Comparison of ENCODE assay signal across 21 cellular contexts in genomic region chr12:114092981-114093380, GRCh38.
A peak's percentile ranks its signal among the peaks of the same experiment; 100 is the strongest.
DNase-seq lines count a peak whose midpoint lies in the region; TF ChIP-seq lines count a peak whose summit lies in the region.
"Had no signal": no experiment of that assay in that cellular context is flagged by ENCODE, and none has a peak within 500 bp of the region (broad histone marks: within the 10 kb centered on the region; RNA-seq: fewer than 3 reads in every experiment).

No MANE protein-coding gene starts in this region.

- TF ChIP-seq CTCF in AG10803 (conservative IDR thresholded peaks at IDR 0.05; ENCODE audit: low read length) = no peak
- TF ChIP-seq CTCF in HFFc6 (IDR thresholded peaks at IDR 0.05) = no peak
- no peak for TF ChIP-seq CTCF in hepatocyte (IDR thresholded peaks at IDR 0.05; ENCODE audit: poor library complexity)

- H3K36me3 Mint-ChIP-seq in HFFc6 (ENCODE audit: low read depth) = peaks cover 7% of the 10 kb centered on the region; the same call in 1 of the 2 replicates
- H3K36me3 Mint-ChIP-seq: CD4-positive, alpha-beta memory T cell had no signal

- no peak overlapping the region for H2AFZ ChIP-seq in hepatocyte
- H2AFZ ChIP-seq: GM23338 had no signal

- no peaks in the 10 kb centered on the region for H3K36me3 ChIP-seq in hepatocyte (replicated peaks; ENCODE audit: insufficient read depth, low read depth)
- H3K36me3 ChIP-seq: BE2C had no signal

- peaks cover 11% of the 10 kb centered on the region for H3K9me3 Mint-ChIP-seq in HFFc6

- H3K4me1 Mint-ChIP-seq in HFFc6 (ENCODE audit: low read depth) = peaks cover 39% of the 10 kb centered on the region
- H3K4me1 Mint-ChIP-seq: CD4-positive, alpha-beta memory T cell; GM23338; H9 had no signal

- H3K9me3 ChIP-seq in hepatocyte (ENCODE audit: low read depth) = no peaks in the 10 kb centered on the region
- H3K9me3 ChIP-seq: A549, BE2C had no signal

- WGBS in hepatocyte (ENCODE audit: low lambda C conversion rate, missing lambda C conversion rate) = 81% methylated on average over 2 of the region's 2 CpGs

- H3K4me3 Mint-ChIP-seq in HFFc6 = no peak overlapping the region
- H3K4me3 Mint-ChIP-seq: CD4-positive, alpha-beta memory T cell; GM23338; H9 had no signal

- H3K79me2 ChIP-seq in hepatocyte = no peaks in the 10 kb centered on the region

- no peak overlapping the region; the same call in 1 of the 2 replicates for H3K27ac Mint-ChIP-seq in HFFc6
- H3K27ac Mint-ChIP-seq: CD4-positive, alpha-beta memory T cell; GM23338; H9 had no signal

- DNase-seq in AG10803 (ENCODE audit: low read depth) (peak; percentile 54), EH (ENCODE audit: low read depth) (peak; percentile 5), HFFc6 (peak; percentile 23), Kasumi-1 (lab: John Stamatoyannopoulos, UW) (no peak), SKM-1 (lab: John Stamatoyannopoulos, UW; ENCODE audit: unreplicated experiment) (no peak), hepatic stellate cell (ENCODE audit: low spot score) (no peak), hepatocyte (ENCODE audit: low spot score) (no peak)
- DNase-seq: 8988T; ACHN; AML-193; BE2C; C1 segment of cervical spinal cord; Calu3; CD4-positive, alpha-beta memory T cell; COR-L47; DMS53; DMS79 treated with DMSO at 0.1 percent for 48 hours; H9 had no signal

- no peak overlapping the region for H3K4me3 ChIP-seq in AG10803 (ENCODE audit: low read length)
- no peak overlapping the region for H3K4me3 ChIP-seq in hepatocyte
- H3K4me3 ChIP-seq: A549, GM12878, GM23338 had no signal

- no peaks in the 10 kb centered on the region for H4K20me1 ChIP-seq in hepatocyte (ENCODE audit: insufficient read depth, poor library complexity, severe bottlenecking)

- H3K27ac ChIP-seq in hepatocyte = no peak overlapping the region
- H3K27ac ChIP-seq: A549 had no signal

- H3K27me3 ChIP-seq in hepatocyte = no peaks in the 10 kb centered on the region

- no peaks in the 10 kb centered on the region for H3K4me1 ChIP-seq in hepatocyte (ENCODE audit: insufficient read depth)
- H3K4me1 ChIP-seq: A549, BE2C had no signal

- H3K9me2 ChIP-seq in hepatocyte (replicated peaks; ENCODE audit: insufficient read depth) = no peaks in the 10 kb centered on the region

- H3K27me3 Mint-ChIP-seq in HFFc6 (ENCODE audit: insufficient read depth) = peaks cover 4% of the 10 kb centered on the region

- H3K4me2 ChIP-seq in hepatocyte = no peak overlapping the region
- H3K4me2 ChIP-seq: A549, GM23338 had no signal

Comparison
In these comparisons a context has a peak if more than half of its experiments do, and no peak if none do; other contexts are left out.
1. DNase-seq: peak in AG10803 (single experiment), EH (single experiment) and HFFc6 (single experiment); none in Kasumi-1 (0 of 2), SKM-1 (single experiment), hepatic stellate cell (single experiment) and hepatocyte (single experiment).